Comparison of ENCODE assay signal across 8 cellular contexts in genomic region chr10:47047577-47048532, GRCh38.
DNase-seq lines count a peak whose midpoint lies in the region; ATAC-seq and FAIRE-seq lines count a peak whose summit lies in the region.

No MANE protein-coding gene starts in this region.

- H3K9me3 ChIP-seq in small intestine (ENCODE audit: control insufficient read depth, low read depth): no peaks in the 10 kb centered on the region

- FAIRE-seq in small intestine (lab: Jason Lieb, UNC): no peak

- peak; percentile 24 for DNase-seq in NCI-H1436 (lab: John Stamatoyannopoulos, UW)
- no peak for DNase-seq in NCI-H1436 treated with DMSO at 0.1 percent for 48 hours (lab: John Stamatoyannopoulos, UW)
- peak; percentile 6 for DNase-seq in LHCN-M2 (ENCODE audit: low read depth)
- peak; percentile 69 for DNase-seq in T1000 (lab: John Stamatoyannopoulos, UW)
- peak; percentile 24 for DNase-seq in amniotic stem cell (lab: John Stamatoyannopoulos, UW)
- peak; percentile 83 for DNase-seq in hepatic stellate cell (ENCODE audit: low spot score)
- DNase-seq in small intestine: peak; percentile 61

- no peaks in the 10 kb centered on the region for H3K4me1 ChIP-seq in small intestine (ENCODE audit: control insufficient read depth in 2 of 2, insufficient read depth in 1 of 2, low read depth in 1 of 2, low read length in 1 of 2)

- no peaks in the 10 kb centered on the region for H3K36me3 ChIP-seq in small intestine (ENCODE audit: control insufficient read depth in 2 of 2, insufficient read depth in 2 of 2, low read length in 2 of 2)

- H3K4me3 ChIP-seq in small intestine (ENCODE audit: low read depth in 1 of 2, low read length in 2 of 2): no peak overlapping the region

- H3K27ac ChIP-seq in small intestine (ENCODE audit: low read depth in 1 of 2, low read length in 1 of 2): no peak overlapping the region

- ATAC-seq in GM18519 (IDR thresholded peaks at IDR 0.05; ENCODE audit: low FRiP score, unreplicated experiment): no peak

- no peaks in the 10 kb centered on the region for H3K27me3 ChIP-seq in small intestine (ENCODE audit: control insufficient read depth in 2 of 2, insufficient read depth in 2 of 2, low read length in 2 of 2)

- WGBS in small intestine, 3 donors: 34 to 44% (median 35%) methylated on average over 15 of the region's 15 CpGs
